Comparison of ENCODE assay signal across 22 cellular contexts in genomic region chr18:64539852-64540251, GRCh38.
"Had no signal": no experiment of that assay in that cellular context is flagged by ENCODE, and none has a peak within 500 bp of the region (broad histone marks: within the 10 kb centered on the region; RNA-seq: fewer than 3 reads in every experiment).

No MANE protein-coding gene starts in this region.

- H3K4me3 ChIP-seq: dorsolateral prefrontal cortex, esophagus muscularis mucosa, gastrocnemius medialis, neural progenitor cell, thoracic aorta, upper lobe of right lung had no signal

- H3K9me3 Mint-ChIP-seq: neural progenitor cell had no signal

- H3K27ac Mint-ChIP-seq: activated CD4-positive, alpha-beta memory T cell treated with anti-CD3 and anti-CD28 coated beads for 36 hours; activated CD8-positive, alpha-beta memory T cell treated with anti-CD3 and anti-CD28 coated beads, Interleukin-2, amount 10 ng/mL, durations not matched to agents 7 days and 5 days; activated naive CD4-positive, alpha-beta T cell treated with anti-CD3 and anti-CD28 coated beads, Interleukin-2, amount 50 U/mL, for 72 hours; effector memory CD8-positive, alpha-beta T cell; naive thymus-derived CD8-positive, alpha-beta T cell; neural progenitor cell; progenitor cell of endocrine pancreas had no signal

- H3K4me1 Mint-ChIP-seq: activated CD8-positive, alpha-beta memory T cell treated with anti-CD3 and anti-CD28 coated beads, Interleukin-2, amount 10 ng/mL, durations not matched to agents 7 days and 5 days; central memory CD8-positive, alpha-beta T cell; naive thymus-derived CD8-positive, alpha-beta T cell; neural progenitor cell had no signal

- H3K4me3 Mint-ChIP-seq: activated CD4-positive, alpha-beta memory T cell treated with anti-CD3 and anti-CD28 coated beads for 36 hours; activated CD8-positive, alpha-beta memory T cell treated with anti-CD3 and anti-CD28 coated beads, Interleukin-2, amount 10 ng/mL, durations not matched to agents 7 days and 5 days; central memory CD8-positive, alpha-beta T cell; effector memory CD8-positive, alpha-beta T cell; naive thymus-derived CD8-positive, alpha-beta T cell; neural progenitor cell had no signal

- H3K9me3 ChIP-seq: esophagus muscularis mucosa, gastrocnemius medialis, thoracic aorta, upper lobe of right lung had no signal

- H3K27me3 Mint-ChIP-seq: activated CD4-positive, alpha-beta memory T cell treated with anti-CD3 and anti-CD28 coated beads for 36 hours; activated CD8-positive, alpha-beta memory T cell treated with anti-CD3 and anti-CD28 coated beads, Interleukin-2, amount 10 ng/mL, durations not matched to agents 7 days and 5 days; central memory CD8-positive, alpha-beta T cell; effector memory CD8-positive, alpha-beta T cell; naive thymus-derived CD8-positive, alpha-beta T cell; progenitor cell of endocrine pancreas had no signal

- H3K27ac ChIP-seq: dorsolateral prefrontal cortex, esophagus muscularis mucosa, gastrocnemius medialis, neural progenitor cell, thoracic aorta, upper lobe of right lung had no signal

- ATAC-seq: activated CD8-positive, alpha-beta memory T cell treated with anti-CD3 and anti-CD28 coated beads, Interleukin-2, amount 10 ng/mL, durations not matched to agents 7 days and 5 days; activated naive CD4-positive, alpha-beta T cell treated with anti-CD3 and anti-CD28 coated beads, Interleukin-2, amount 50 U/mL, for 72 hours; effector memory CD8-positive, alpha-beta T cell; gastrocnemius medialis; naive thymus-derived CD8-positive, alpha-beta T cell; upper lobe of right lung had no signal

- H3K36me3 ChIP-seq: esophagus muscularis mucosa, gastrocnemius medialis, neural progenitor cell, thoracic aorta, upper lobe of right lung had no signal

- H3K27me3 ChIP-seq: dorsolateral prefrontal cortex, esophagus muscularis mucosa, gastrocnemius medialis, neural progenitor cell, upper lobe of right lung had no signal

- DNase-seq: activated CD4-positive, alpha-beta memory T cell treated with anti-CD3 and anti-CD28 coated beads for 36 hours; activated CD4-positive, alpha-beta T cell treated with anti-CD3 and anti-CD28 coated beads for 48 hours; activated CD8-positive, alpha-beta memory T cell treated with anti-CD3 and anti-CD28 coated beads, Interleukin-2, amount 10 ng/mL, durations not matched to agents 7 days and 5 days; activated T-cell treated with anti-CD3 and anti-CD28 coated beads for 4 hours; aorta; dorsolateral prefrontal cortex; effector memory CD8-positive, alpha-beta T cell; gastrocnemius medialis; hippocampal formation; naive thymus-derived CD8-positive, alpha-beta T cell; retina; stimulated activated CD4-positive, alpha-beta T cell treated with anti-CD3 and anti-CD28 coated beads, Interleukin-2, amount 100 ng/mL, for 48 hours; stimulated activated CD8-positive, alpha-beta memory T cell treated with anti-CD3 and anti-CD28 coated beads, Interleukin-4, amount 100 ng/mL, for 48 hours; stimulated activated naive CD4-positive, alpha-beta T cell treated with Interleukin-2 at 50 U/mL for 16 hours; T-helper 9 cell; upper lobe of right lung had no signal

- H3K36me3 Mint-ChIP-seq: activated CD4-positive, alpha-beta memory T cell treated with anti-CD3 and anti-CD28 coated beads for 36 hours; activated CD8-positive, alpha-beta memory T cell treated with anti-CD3 and anti-CD28 coated beads, Interleukin-2, amount 10 ng/mL, durations not matched to agents 7 days and 5 days; activated naive CD4-positive, alpha-beta T cell treated with anti-CD3 and anti-CD28 coated beads, Interleukin-2, amount 50 U/mL, for 72 hours; naive thymus-derived CD8-positive, alpha-beta T cell; neural progenitor cell had no signal

- H3K9ac ChIP-seq: neural progenitor cell had no signal

- H3K4me1 ChIP-seq: esophagus muscularis mucosa, gastrocnemius medialis, neural progenitor cell, upper lobe of right lung had no signal
